24 cellular contexts compared by ENCODE assay signal in the genomic region with DNA sequence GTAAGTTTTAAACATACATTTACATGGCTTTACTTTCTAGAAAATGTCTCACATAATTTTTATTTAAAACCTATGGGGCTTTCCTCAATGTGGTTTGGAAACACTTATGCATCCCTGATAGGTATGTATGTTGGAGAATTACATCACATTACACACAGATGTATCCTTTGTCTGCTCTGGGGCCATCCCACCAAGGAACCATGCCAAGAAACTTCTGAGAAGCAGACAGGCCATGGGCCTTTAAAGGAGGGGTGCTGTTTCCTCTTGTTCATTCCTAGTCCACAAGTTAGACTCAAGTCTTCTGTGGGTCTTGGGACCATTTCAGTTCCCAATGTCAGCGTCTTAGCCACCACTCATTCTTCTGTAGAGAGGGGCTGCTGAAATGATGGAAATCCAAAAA.
DNase-seq lines count a peak whose midpoint lies in the region; ATAC-seq, FAIRE-seq and TF ChIP-seq lines count a peak whose summit lies in the region.
"Had no signal": no experiment of that assay in that cellular context is flagged by ENCODE, and none has a peak within 500 bp of the region (broad histone marks: within the 10 kb centered on the region; RNA-seq: fewer than 3 reads in every experiment).

No MANE protein-coding gene starts in this region.

- FAIRE-seq in bronchial epithelial cell (lab: Jason Lieb, UNC) = no peak
- FAIRE-seq: A549, GM12892, GM18507, RCC 7860 had no signal

- no peak overlapping the region for H3K9ac ChIP-seq in rectal smooth muscle tissue (ENCODE audit: low read length)
- H3K9ac ChIP-seq: BLaER1 treated with 17β-estradiol and CSF1 and Interleukin-3, amounts not matched to agents 10 nM and 100 nM; KMS-11 had no signal

- DNase-seq in RWPE2 (ENCODE audit: low spot score) (no peak), bronchial epithelial cell (ENCODE audit: low read depth) (peak; percentile 50), fibroblast of the aortic adventitia (ENCODE audit: low read depth) (peak; percentile 41), WERI-Rb-1 (no peak), Ammon's horn (ENCODE audit: low spot score) (no peak)
- DNase-seq: Calu3; CD8-positive, alpha-beta T cell; DMS79; H9; NCI-H1417; NCI-H187; NCI-H2107; NCI-H2227 treated with DMSO at 0.1 percent for 48 hours; NCI-H510A treated with DMSO at 0.1 percent for 48 hours; NCI-H774; SHP77 treated with DMSO at 0.1 percent for 48 hours had no signal

- ATAC-seq in RWPE2 (ENCODE audit: low read depth) (0 out of 3 replicates have a peak, but pooled peaks have one; percentile 33), GM21360 (IDR thresholded peaks at IDR 0.05; ENCODE audit: unreplicated experiment) (no peak)
- ATAC-seq: A549; CD8-positive, alpha-beta T cell had no signal

- H3K4me3 ChIP-seq in RWPE2 (ENCODE audit: severe bottlenecking) (no peak overlapping the region), bronchial epithelial cell (ENCODE audit: low read depth, low read length) (no peak overlapping the region), fibroblast of the aortic adventitia (ENCODE audit: low read depth, low read length) (no peak overlapping the region), rectal smooth muscle tissue (ENCODE audit: low read length) (no peak overlapping the region), WERI-Rb-1 (ENCODE audit: low read depth, low read length) (no peak overlapping the region)
- H3K4me3 ChIP-seq: A549; BLaER1 treated with 17β-estradiol and CSF1 and Interleukin-3, amounts not matched to agents 10 nM and 100 nM had no signal

- H3K4me1 ChIP-seq in RWPE2 (ENCODE audit: insufficient read depth, poor library complexity, severe bottlenecking) (peaks cover 30% of the 10 kb centered on the region), rectal smooth muscle tissue (ENCODE audit: control insufficient read depth, insufficient read depth, low read length) (peaks cover 5% of the 10 kb centered on the region)
- H3K4me1 ChIP-seq: A549 had no signal

- no peaks in the 10 kb centered on the region for H3K27me3 ChIP-seq in RWPE2 (ENCODE audit: insufficient read depth, poor library complexity, severe bottlenecking)
- no peaks in the 10 kb centered on the region for H3K27me3 ChIP-seq in bronchial epithelial cell (ENCODE audit: control insufficient read depth, insufficient read depth, low read length)
- H3K27me3 ChIP-seq in rectal smooth muscle tissue (ENCODE audit: control insufficient read depth, insufficient read depth, low read length) = no peaks in the 10 kb centered on the region
- H3K27me3 ChIP-seq in WERI-Rb-1 (ENCODE audit: insufficient read depth, low read depth, severe bottlenecking) = peaks cover 26% of the 10 kb centered on the region
- H3K27me3 ChIP-seq: BLaER1 treated with 17β-estradiol and CSF1 and Interleukin-3, amounts not matched to agents 10 nM and 100 nM had no signal

- no peaks in the 10 kb centered on the region for H3K36me3 ChIP-seq in RWPE2 (ENCODE audit: low read depth)
- no peaks in the 10 kb centered on the region for H3K36me3 ChIP-seq in bronchial epithelial cell (ENCODE audit: control insufficient read depth, insufficient read depth, low read length)
- H3K36me3 ChIP-seq in rectal smooth muscle tissue (ENCODE audit: control insufficient read depth, insufficient read depth, low read length) = no peaks in the 10 kb centered on the region
- no peaks in the 10 kb centered on the region for H3K36me3 ChIP-seq in WERI-Rb-1
- H3K36me3 ChIP-seq: BLaER1 treated with 17β-estradiol and CSF1 and Interleukin-3, amounts not matched to agents 10 nM and 100 nM had no signal

- H3K27ac ChIP-seq in RWPE2 (ENCODE audit: poor library complexity, severe bottlenecking) (peak overlapping the region; percentile 34), rectal smooth muscle tissue (ENCODE audit: low read depth, low read length) (peak overlapping the region; percentile 28), WERI-Rb-1 (no peak overlapping the region)
- H3K27ac ChIP-seq: A549, KMS-11 had no signal

- no peak for TF ChIP-seq CTCF in RWPE2 (IDR thresholded peaks at IDR 0.05; ENCODE audit: poor library complexity, severe bottlenecking)
- no peak for TF ChIP-seq CTCF in bronchial epithelial cell (IDR thresholded peaks at IDR 0.05; ENCODE audit: insufficient read depth, low read length, severe bottlenecking)
- TF ChIP-seq CTCF in fibroblast of the aortic adventitia (IDR thresholded peaks at IDR 0.05; ENCODE audit: insufficient read depth, low read length) = no peak
- TF ChIP-seq CTCF in WERI-Rb-1 (IDR thresholded peaks at IDR 0.05; ENCODE audit: low read depth, low read length) = no peak

- no peaks in the 10 kb centered on the region for H3K9me3 ChIP-seq in RWPE2 (ENCODE audit: severe bottlenecking)
- H3K9me3 ChIP-seq in WERI-Rb-1 (ENCODE audit: severe bottlenecking) = no peaks in the 10 kb centered on the region
- H3K9me3 ChIP-seq: A549 had no signal

Comparison
In these comparisons a context has a peak if more than half of its experiments do, and no peak if none do; other contexts are left out.
1. DNase-seq: peak in bronchial epithelial cell (single experiment) and fibroblast of the aortic adventitia (single experiment); none in RWPE2 (single experiment), WERI-Rb-1 (single experiment) and Ammon's horn (single experiment).